In the genomic region with DNA sequence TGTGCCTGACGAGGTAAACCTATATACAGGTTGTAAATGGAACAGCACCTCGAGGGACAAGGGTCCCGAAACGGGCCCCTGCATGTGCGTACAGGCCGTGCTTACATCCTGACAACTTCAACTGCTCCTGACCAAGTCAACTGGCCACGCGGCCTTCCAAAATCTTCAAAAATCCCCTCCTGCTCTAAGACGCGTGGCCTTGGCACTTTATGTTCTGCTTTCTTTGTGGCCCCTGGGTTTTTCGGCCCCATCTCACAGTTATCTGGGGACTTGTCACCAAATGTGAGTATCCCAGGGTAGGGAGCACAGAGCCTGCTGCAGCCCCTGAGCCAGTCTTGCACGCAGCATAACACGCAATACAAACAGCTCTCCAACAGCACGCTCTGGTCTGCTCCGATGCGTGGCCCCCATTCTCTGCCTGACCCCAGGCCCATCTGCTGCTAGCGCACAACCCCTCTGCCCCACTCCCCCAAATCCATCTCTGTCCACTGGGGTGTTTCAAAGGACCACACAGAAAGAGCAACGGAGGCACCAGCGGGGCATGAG, we compare ENCODE assay signal across 10 cellular contexts. TPM values are rescaled to one million over a fixed set of nuclear protein-coding genes. Genes with fewer than 3 reads are reported as not detected.
DNase-seq lines count a peak whose midpoint lies in the region; ATAC-seq, FAIRE-seq and TF ChIP-seq lines count a peak whose summit lies in the region.
"Had no signal": no experiment of that assay in that cellular context is flagged by ENCODE, and none has a peak within 500 bp of the region (broad histone marks: within the 10 kb centered on the region; RNA-seq: fewer than 3 reads in every experiment).

No MANE protein-coding gene starts in this region.

- H3K27me3 ChIP-seq in astrocyte (ENCODE audit: insufficient read depth, low read length) (no peaks in the 10 kb centered on the region), left lung (no peaks in the 10 kb centered on the region), sigmoid colon (no peaks in the 10 kb centered on the region)

- H3K4me3 ChIP-seq in HEK293 (ENCODE audit: low read depth, low read length) (no peak overlapping the region), astrocyte (ENCODE audit: insufficient read depth, low read depth, low read length) (no peak overlapping the region), left lung (peak overlapping the region; percentile 21 to 37), sigmoid colon (no peak overlapping the region)

- no peak overlapping the region for H2AFZ ChIP-seq in astrocyte (ENCODE audit: low read depth, low read length)

- peak overlapping the region; percentile 65 for H3K4me3 Mint-ChIP-seq in astrocyte (ENCODE audit: unreplicated experiment)
- no peak overlapping the region for H3K4me3 Mint-ChIP-seq in stimulated activated naive CD8-positive, alpha-beta T cell treated with anti-CD3 and anti-CD28 coated beads, Interleukin-15, amount 100 ng/mL, for 72 hours
- no peak overlapping the region for H3K4me3 Mint-ChIP-seq in activated CD4-positive, alpha-beta T cell treated with anti-CD3 and anti-CD28 coated beads, Interleukin-2, amount 10 ng/mL, durations not matched to agents 7 days and 5 days
- H3K4me3 Mint-ChIP-seq: IgD-negative memory B cell had no signal

- H3K4me2 ChIP-seq in astrocyte (ENCODE audit: low read length): no peak overlapping the region

- no peaks in the 10 kb centered on the region for H3K9me3 ChIP-seq in HEK293 (ENCODE audit: control insufficient read depth, insufficient read depth, low read depth, low read length)
- no peaks in the 10 kb centered on the region for H3K9me3 ChIP-seq in astrocyte (ENCODE audit: insufficient read depth, low read depth, low read length)
- no peaks in the 10 kb centered on the region for H3K9me3 ChIP-seq in left lung
- no peaks in the 10 kb centered on the region for H3K9me3 ChIP-seq in sigmoid colon

- peaks cover 2% of the 10 kb centered on the region for H3K36me3 Mint-ChIP-seq in astrocyte (ENCODE audit: low read depth, unreplicated experiment)
- peaks cover 4% of the 10 kb centered on the region for H3K36me3 Mint-ChIP-seq in activated CD4-positive, alpha-beta T cell treated with anti-CD3 and anti-CD28 coated beads, Interleukin-2, amount 10 ng/mL, durations not matched to agents 7 days and 5 days (ENCODE audit: low read depth)

- no peaks in the 10 kb centered on the region for H3K27me3 Mint-ChIP-seq in astrocyte (ENCODE audit: low read depth, unreplicated experiment)
- H3K27me3 Mint-ChIP-seq in stimulated activated naive CD8-positive, alpha-beta T cell treated with anti-CD3 and anti-CD28 coated beads, Interleukin-15, amount 100 ng/mL, for 72 hours: no peaks in the 10 kb centered on the region
- H3K27me3 Mint-ChIP-seq in activated CD4-positive, alpha-beta T cell treated with anti-CD3 and anti-CD28 coated beads, Interleukin-2, amount 10 ng/mL, durations not matched to agents 7 days and 5 days: no peaks in the 10 kb centered on the region

- no peaks in the 10 kb centered on the region for H4K20me1 ChIP-seq in astrocyte (ENCODE audit: insufficient read depth, low read length)

- no peak for TF ChIP-seq EP300 in sigmoid colon (IDR thresholded peaks at IDR 0.05)

- 46 to 75% methylated on average over 19 of the region's 19 CpGs for WGBS in sigmoid colon, 2 donors

- TF ChIP-seq CTCF in HEK293 (tag by site-specific recombination; IDR thresholded peaks at IDR 0.05) (no peak), astrocyte (IDR thresholded peaks at IDR 0.05; ENCODE audit: insufficient read depth, low read depth, low read length) (no peak), left lung (IDR thresholded peaks at IDR 0.05) (no peak), sigmoid colon (IDR thresholded peaks at IDR 0.05) (no peak)

- no peaks in the 10 kb centered on the region for H3K36me3 ChIP-seq in HEK293 (ENCODE audit: control insufficient read depth in 2 of 2, insufficient read depth in 1 of 2, low read length in 2 of 2)
- no peaks in the 10 kb centered on the region for H3K36me3 ChIP-seq in astrocyte (ENCODE audit: insufficient read depth, low read length)
- no peaks in the 10 kb centered on the region for H3K36me3 ChIP-seq in left lung
- no peaks in the 10 kb centered on the region for H3K36me3 ChIP-seq in sigmoid colon

- intact Hi-C loops in left lung (cut with DNase I) (no loop called here), sigmoid colon (cut with DNase I) (no loop called here)

- no peaks in the 10 kb centered on the region for H3K79me2 ChIP-seq in astrocyte (ENCODE audit: insufficient read depth, low read length)

- peaks cover 13% of the 10 kb centered on the region for H3K4me1 ChIP-seq in HEK293 (ENCODE audit: control insufficient read depth, insufficient read depth, low read length)
- peaks cover 7% of the 10 kb centered on the region for H3K4me1 ChIP-seq in astrocyte (ENCODE audit: insufficient read depth, low read length)
- peaks cover 43 to 61% of the 10 kb centered on the region in 2 donors for H3K4me1 ChIP-seq in left lung
- H3K4me1 ChIP-seq in sigmoid colon: peaks cover 0 to 15% (median 8%) of the 10 kb centered on the region in 4 donors

- DNase-seq in astrocyte (ENCODE audit: low read depth): no peak
- DNase-seq in left lung: no peak
- DNase-seq in sigmoid colon: no peak
- DNase-seq in stimulated activated naive CD8-positive, alpha-beta T cell treated with anti-CD3 and anti-CD28 coated beads, Interleukin-15, amount 100 ng/mL, for 72 hours: no peak
- no peak for DNase-seq in activated CD4-positive, alpha-beta T cell treated with anti-CD3 and anti-CD28 coated beads, Interleukin-2, amount 10 ng/mL, durations not matched to agents 7 days and 5 days
- DNase-seq: NCI-H226 had no signal

- CTCF ChIA-PET in HEK293 (lab: Yijun Ruan, JAX): no interaction called here
- CTCF ChIA-PET in activated CD4-positive, alpha-beta T cell treated with anti-CD3 and anti-CD28 coated beads, Interleukin-2, amount 10 ng/mL, durations not matched to agents 7 days and 5 days (lab: Charles Lee): no interaction called here

- H3K9ac ChIP-seq in astrocyte (ENCODE audit: low read length): no peak overlapping the region

- H3K9me3 Mint-ChIP-seq in astrocyte (ENCODE audit: unreplicated experiment): peaks cover 2% of the 10 kb centered on the region
- peaks cover 0 to 5% of the 10 kb centered on the region in 2 donors for H3K9me3 Mint-ChIP-seq in stimulated activated naive CD8-positive, alpha-beta T cell treated with anti-CD3 and anti-CD28 coated beads, Interleukin-15, amount 100 ng/mL, for 72 hours
- peaks cover 10% of the 10 kb centered on the region for H3K9me3 Mint-ChIP-seq in activated CD4-positive, alpha-beta T cell treated with anti-CD3 and anti-CD28 coated beads, Interleukin-2, amount 10 ng/mL, durations not matched to agents 7 days and 5 days
- H3K9me3 Mint-ChIP-seq: IgD-negative memory B cell had no signal

- H3K27ac Mint-ChIP-seq in astrocyte (ENCODE audit: unreplicated experiment): no peak overlapping the region
- H3K27ac Mint-ChIP-seq in stimulated activated naive CD8-positive, alpha-beta T cell treated with anti-CD3 and anti-CD28 coated beads, Interleukin-15, amount 100 ng/mL, for 72 hours: no peak overlapping the region
- no peak overlapping the region for H3K27ac Mint-ChIP-seq in activated CD4-positive, alpha-beta T cell treated with anti-CD3 and anti-CD28 coated beads, Interleukin-2, amount 10 ng/mL, durations not matched to agents 7 days and 5 days
- H3K27ac Mint-ChIP-seq: IgD-negative memory B cell had no signal

- peaks cover 14% of the 10 kb centered on the region for H3K4me1 Mint-ChIP-seq in astrocyte (ENCODE audit: low read depth, unreplicated experiment)
- no peaks in the 10 kb centered on the region for H3K4me1 Mint-ChIP-seq in stimulated activated naive CD8-positive, alpha-beta T cell treated with anti-CD3 and anti-CD28 coated beads, Interleukin-15, amount 100 ng/mL, for 72 hours
- no peaks in the 10 kb centered on the region for H3K4me1 Mint-ChIP-seq in activated CD4-positive, alpha-beta T cell treated with anti-CD3 and anti-CD28 coated beads, Interleukin-2, amount 10 ng/mL, durations not matched to agents 7 days and 5 days

- FAIRE-seq in astrocyte (lab: Jason Lieb, UNC): no peak

- H3K27ac ChIP-seq in HEK293 (ENCODE audit: extremely low read depth, low read depth, low read length) (peak overlapping the region; percentile 49; the same call in 1 of the 2 replicates), astrocyte (ENCODE audit: low read depth, low read length) (no peak overlapping the region), left lung (peak overlapping the region; percentile 82 to 87), sigmoid colon (peak overlapping the region; percentile 52 to 80 (median 61))

- ATAC-seq in left lung: no peak
- ATAC-seq in stimulated activated naive CD8-positive, alpha-beta T cell treated with anti-CD3 and anti-CD28 coated beads, Interleukin-15, amount 100 ng/mL, for 72 hours: no peak
- ATAC-seq in GM18870 (IDR thresholded peaks at IDR 0.05; ENCODE audit: unreplicated experiment): no peak
- no peak for ATAC-seq in HG02981 (IDR thresholded peaks at IDR 0.05; ENCODE audit: unreplicated experiment)

- POLR2A ChIA-PET in HEK293 (lab: Yijun Ruan, JAX): no interaction called here
- POLR2A ChIA-PET in activated CD4-positive, alpha-beta T cell treated with anti-CD3 and anti-CD28 coated beads, Interleukin-2, amount 10 ng/mL, durations not matched to agents 7 days and 5 days (lab: Charles Lee): no interaction called here

- no peak for TF ChIP-seq POLR2A in sigmoid colon (IDR thresholded peaks at IDR 0.05)

TF ChIP-seq in HEK293, 187 proteins besides CTCF, POLR2A, EP300 and RAD21 (continues in another document):
- TF ChIP-seq, protein P1, sequence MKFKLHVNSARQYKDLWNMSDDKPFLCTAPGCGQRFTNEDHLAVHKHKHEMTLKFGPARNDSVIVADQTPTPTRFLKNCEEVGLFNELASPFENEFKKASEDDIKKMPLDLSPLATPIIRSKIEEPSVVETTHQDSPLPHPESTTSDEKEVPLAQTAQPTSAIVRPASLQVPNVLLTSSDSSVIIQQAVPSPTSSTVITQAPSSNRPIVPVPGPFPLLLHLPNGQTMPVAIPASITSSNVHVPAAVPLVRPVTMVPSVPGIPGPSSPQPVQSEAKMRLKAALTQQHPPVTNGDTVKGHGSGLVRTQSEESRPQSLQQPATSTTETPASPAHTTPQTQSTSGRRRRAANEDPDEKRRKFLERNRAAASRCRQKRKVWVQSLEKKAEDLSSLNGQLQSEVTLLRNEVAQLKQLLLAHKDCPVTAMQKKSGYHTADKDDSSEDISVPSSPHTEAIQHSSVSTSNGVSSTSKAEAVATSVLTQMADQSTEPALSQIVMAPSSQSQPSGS (tag by site-specific recombination; IDR thresholded peaks at IDR 0.05; ENCODE audit: low read depth): no peak
- TF ChIP-seq ZNF600 (tag by site-specific recombination; IDR thresholded peaks at IDR 0.05): peak; percentile 55; the same call in 1 of the 2 replicates

RNA-seq across cellular contexts. Expression of a gene that starts 0.7 kb away (rescaled TPM):
- 3.1 and 3.7 TPM in 2 replicates for total RNA-seq in astrocyte
- 10 to 100 TPM; 44.7 to 57.1 TPM for total RNA-seq in left lung
- total RNA-seq in sigmoid colon: 10 to 100 TPM in 1 of 4 donors, 1 to 10 TPM in 3; 1.8 to 12.7 (median 3.1) TPM
- polyA plus RNA-seq in sigmoid colon: 10 to 100 TPM; 14.2 to 23.1 (median 15.0) TPM
- 1 to 10 TPM; 3.2 to 4.6 TPM for total RNA-seq in activated CD4-positive, alpha-beta T cell treated with anti-CD3 and anti-CD28 coated beads, Interleukin-2, amount 10 ng/mL, durations not matched to agents 7 days and 5 days

Comparison
In these comparisons a context has a peak if more than half of its experiments do, and no peak if none do; other contexts are left out.
1. H3K4me3 ChIP-seq: peak in left lung (2 of 2); none in HEK293 (single experiment), astrocyte (single experiment) and sigmoid colon (0 of 4).